In genomic region chr1:64471218-64471719, GRCh38 we compare ENCODE assay signal across 8 cellular contexts. TPM values are rescaled to one million over a fixed set of nuclear protein-coding genes. Genes with fewer than 3 reads are reported as not detected.
DNase-seq lines count a peak whose midpoint lies in the region; ATAC-seq and TF ChIP-seq lines count a peak whose summit lies in the region.

No MANE protein-coding gene starts in this region.

- under 1% methylated on average over 35 of the region's 35 CpGs for WGBS in urinary bladder

- H3K4me1 Mint-ChIP-seq in T-helper 2 cell treated with Interferon-gamma antibody and Interleukin-4, amounts not matched to agents 5 μg/mL and 100 μg/mL, for 36 hours (ENCODE audit: low read depth), result peaks cover 8% of the 10 kb centered on the region

- no peaks in the 10 kb centered on the region for H3K9me3 ChIP-seq in mucosa of rectum (ENCODE audit: control insufficient read depth in 2 of 2, low read length in 2 of 2)

- DNase-seq in NCI-H82 (lab: John Stamatoyannopoulos, UW) (peak; percentile 76), NCI-H82 treated with DMSO at 0.1 percent for 48 hours (lab: John Stamatoyannopoulos, UW; ENCODE audit: unreplicated experiment) (no peak), epithelial cell of esophagus (ENCODE audit: low read depth) (peak; percentile 27), occipital lobe (lab: John Stamatoyannopoulos, UW) (no peak)
- no peak for DNase-seq in T-helper 2 cell treated with Interferon-gamma antibody and Interleukin-4, amounts not matched to agents 5 μg/mL and 100 μg/mL, for 36 hours (ENCODE audit: low spot score)

- H3K4me3 ChIP-seq in epithelial cell of esophagus (ENCODE audit: low read length), result peak overlapping the region; percentile 56
- peak overlapping the region; percentile 64 to 74 for H3K4me3 ChIP-seq in mucosa of rectum (ENCODE audit: low read length in 2 of 2)
- H3K4me3 ChIP-seq in urinary bladder (ENCODE audit: low read depth, low read length), result peak overlapping the region; percentile 86

- no peaks in the 10 kb centered on the region for H3K9me3 Mint-ChIP-seq in T-helper 2 cell treated with Interferon-gamma antibody and Interleukin-4, amounts not matched to agents 5 μg/mL and 100 μg/mL, for 36 hours

- TF ChIP-seq CTCF in epithelial cell of esophagus (IDR thresholded peaks at IDR 0.05; ENCODE audit: insufficient read depth, low read depth, low read length, missing control alignments), result no peak

- no peak overlapping the region for H3K27ac Mint-ChIP-seq in T-helper 2 cell treated with Interferon-gamma antibody and Interleukin-4, amounts not matched to agents 5 μg/mL and 100 μg/mL, for 36 hours

- H3K27me3 Mint-ChIP-seq in T-helper 2 cell treated with Interferon-gamma antibody and Interleukin-4, amounts not matched to agents 5 μg/mL and 100 μg/mL, for 36 hours (ENCODE audit: low read depth), result peaks cover 56% of the 10 kb centered on the region

- peaks cover 27% of the 10 kb centered on the region in 2 donors for H3K27me3 ChIP-seq in mucosa of rectum (ENCODE audit: control insufficient read depth in 2 of 2, insufficient read depth in 2 of 2, low read length in 2 of 2)

- peak overlapping the region; percentile 83 for H3K4me3 Mint-ChIP-seq in T-helper 2 cell treated with Interferon-gamma antibody and Interleukin-4, amounts not matched to agents 5 μg/mL and 100 μg/mL, for 36 hours

- H3K27ac ChIP-seq in mucosa of rectum (ENCODE audit: low read depth in 2 of 2, low read length in 2 of 2) (no peak overlapping the region), urinary bladder (ENCODE audit: low read depth) (peak overlapping the region; percentile 47)

- no peaks in the 10 kb centered on the region for H3K36me3 Mint-ChIP-seq in T-helper 2 cell treated with Interferon-gamma antibody and Interleukin-4, amounts not matched to agents 5 μg/mL and 100 μg/mL, for 36 hours (ENCODE audit: low read depth)

- no peak for ATAC-seq in GM18867 (IDR thresholded peaks at IDR 0.05; ENCODE audit: unreplicated experiment)

- H3K9ac ChIP-seq in mucosa of rectum (ENCODE audit: low read depth in 1 of 2, low read length in 2 of 2), result peak overlapping the region; percentile 35 to 53

- peaks cover 9 to 19% of the 10 kb centered on the region in 2 donors for H3K4me1 ChIP-seq in mucosa of rectum (ENCODE audit: control insufficient read depth in 2 of 2, insufficient read depth in 2 of 2, low read length in 2 of 2)
- no peaks in the 10 kb centered on the region for H3K4me1 ChIP-seq in urinary bladder (ENCODE audit: insufficient read depth)

- H3K36me3 ChIP-seq in mucosa of rectum (ENCODE audit: control insufficient read depth in 2 of 2, insufficient read depth in 2 of 2, low read length in 2 of 2) (no peaks in the 10 kb centered on the region), urinary bladder (ENCODE audit: insufficient read depth) (no peaks in the 10 kb centered on the region)

RNA-seq across cellular contexts. Expression of gene CACHD1, which starts 1.3 kb away (rescaled TPM):
- total RNA-seq in urinary bladder (22.3 TPM), occipital lobe (14.3 TPM)
- 7.5 TPM for polyA plus RNA-seq in urinary bladder

Comparison
In these comparisons a context has a peak if more than half of its experiments do, and no peak if none do; other contexts are left out.
1. DNase-seq: peak in NCI-H82 (single experiment) and epithelial cell of esophagus (single experiment); none in NCI-H82 treated with DMSO at 0.1 percent for 48 hours (single experiment), T-helper 2 cell treated with Interferon-gamma antibody and Interleukin-4, amounts not matched to agents 5 μg/mL and 100 μg/mL, for 36 hours (single experiment) and occipital lobe (single experiment).
2. Peak in every context shown above with its lines, with median percentiles within 50 percentile points of each other: H3K4me3 ChIP-seq.